1 cellular context compared by ENCODE assay signal in the genomic region with DNA sequence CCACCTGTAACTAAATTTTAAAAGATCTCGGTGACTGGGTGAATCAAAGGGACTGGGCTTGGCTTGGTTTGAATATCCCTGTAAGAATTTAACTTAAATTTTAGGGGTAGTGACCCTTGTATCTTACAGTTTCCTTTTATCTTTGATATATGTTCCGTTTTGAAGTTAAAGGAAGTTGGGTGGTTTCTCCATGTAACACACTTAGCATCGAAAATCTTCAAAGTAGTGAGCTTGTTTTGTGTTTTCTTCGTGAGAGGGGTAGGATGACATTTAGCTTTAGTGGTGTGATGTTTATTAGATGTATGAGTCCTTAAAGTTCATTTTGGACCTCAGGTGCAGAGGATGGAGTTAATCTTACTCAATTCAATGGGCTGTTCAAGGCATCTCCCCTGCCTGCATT.
TF ChIP-seq lines count a peak whose summit lies in the region.

No MANE protein-coding gene starts in this region.

TF ChIP-seq in K562, 482 proteins besides CTCF, POLR2A, EP300 and RAD21:
- TF ChIP-seq L3MBTL2 (IDR thresholded peaks at IDR 0.05) (no peak), CBFA2T2 (conservative IDR thresholded peaks at IDR 0.05) (no peak), NELFE (IDR thresholded peaks at IDR 0.05; ENCODE audit: insufficient read depth, insufficient read length) (no peak), XRCC4 (IDR thresholded peaks at IDR 0.05; ENCODE audit: extremely low read depth, insufficient read depth, insufficient read length) (no peak), NR3C1 (CRISPR knock-in tag; IDR thresholded peaks at IDR 0.05) (no peak), CBFA2T3 (IDR thresholded peaks at IDR 0.05) (no peak), ELF1 (tag; IDR thresholded peaks at IDR 0.05) (no peak), TRIM24 (IDR thresholded peaks at IDR 0.05) (no peak), TAF1 (IDR thresholded peaks at IDR 0.05; ENCODE audit: control insufficient read depth, extremely low read depth, insufficient read depth, low read length, severe bottlenecking) (no peak), ZBTB7A (IDR thresholded peaks at IDR 0.05; ENCODE audit: borderline replicate concordance, control insufficient read depth, low read depth, low read length) (no peak), ZNF785 (CRISPR knock-in tag; IDR thresholded peaks at IDR 0.05) (no peak), ZNF282 (CRISPR knock-in tag; IDR thresholded peaks at IDR 0.05) (no peak)
- TF ChIP-seq, protein P1, sequence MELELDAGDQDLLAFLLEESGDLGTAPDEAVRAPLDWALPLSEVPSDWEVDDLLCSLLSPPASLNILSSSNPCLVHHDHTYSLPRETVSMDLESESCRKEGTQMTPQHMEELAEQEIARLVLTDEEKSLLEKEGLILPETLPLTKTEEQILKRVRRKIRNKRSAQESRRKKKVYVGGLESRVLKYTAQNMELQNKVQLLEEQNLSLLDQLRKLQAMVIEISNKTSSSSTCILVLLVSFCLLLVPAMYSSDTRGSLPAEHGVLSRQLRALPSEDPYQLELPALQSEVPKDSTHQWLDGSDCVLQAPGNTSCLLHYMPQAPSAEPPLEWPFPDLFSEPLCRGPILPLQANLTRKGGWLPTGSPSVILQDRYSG (tag; conservative IDR thresholded peaks at IDR 0.05; ENCODE audit: low read depth), result no peak
